Comparison of ENCODE assay signal across 24 cellular contexts in the genomic region with DNA sequence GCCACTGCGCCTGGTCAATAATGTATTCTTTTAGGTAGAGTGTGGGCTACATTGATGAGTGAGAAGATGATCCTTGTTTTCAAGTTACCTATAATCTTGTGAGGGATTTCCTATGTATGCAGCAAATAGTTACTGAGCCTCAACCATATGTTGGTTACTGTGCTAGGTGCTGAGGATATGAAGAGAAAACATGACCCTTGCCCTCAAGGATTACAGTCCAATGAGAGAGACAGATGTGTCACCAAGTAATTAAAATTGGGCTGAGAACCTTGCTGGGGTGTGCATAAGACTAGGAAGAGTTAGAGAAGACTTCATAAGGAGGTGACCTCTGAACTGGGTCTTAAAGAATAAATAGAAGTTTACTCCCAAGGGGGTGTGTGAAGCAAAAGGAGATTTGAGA. TPM values are rescaled to one million over a fixed set of nuclear protein-coding genes. Genes with fewer than 3 reads are reported as not detected.
A peak's percentile ranks its signal among the peaks of the same experiment; 100 is the strongest.
DNase-seq lines count a peak whose midpoint lies in the region; ATAC-seq and TF ChIP-seq lines count a peak whose summit lies in the region.
"Had no signal": no experiment of that assay in that cellular context is flagged by ENCODE, and none has a peak within 500 bp of the region (broad histone marks: within the 10 kb centered on the region; RNA-seq: fewer than 3 reads in every experiment).

No MANE protein-coding gene starts in this region.

- no peaks in the 10 kb centered on the region for H3K9me3 Mint-ChIP-seq in activated naive CD8-positive, alpha-beta T cell (ENCODE audit: low read depth)
- no peaks in the 10 kb centered on the region for H3K9me3 Mint-ChIP-seq in activated naive CD8-positive, alpha-beta T cell treated with anti-CD3 and anti-CD28 coated beads, Interleukin-2, amount 50 U/mL, for 24 hours
- no peaks in the 10 kb centered on the region for H3K9me3 Mint-ChIP-seq in activated T-helper 1 cell treated with anti-CD3 and anti-CD28 coated beads, Interleukin-12 subunit alpha, Interleukin-12 subunit beta, Interleukin-2, Interleukin-4 antibody, amounts not matched to agents 30 ng/mL and 10 ng/mL and 1 ng/mL, durations not matched to agents 14 hours and 24 hours and 36 hours
- no peaks in the 10 kb centered on the region for H3K9me3 Mint-ChIP-seq in CD14-positive monocyte
- H3K9me3 Mint-ChIP-seq: activated CD4-positive, alpha-beta T cell treated with anti-CD3 and anti-CD28 coated beads, Interleukin-2, amount 10 ng/mL, durations not matched to agents 7 days and 5 days; GM23338 had no signal

- no peak overlapping the region for H3K4me3 ChIP-seq in mucosa of descending colon
- H3K4me3 ChIP-seq: GM23338, PC-9, spleen, vagina had no signal

- peak overlapping the region; percentile 46 for H3K27ac Mint-ChIP-seq in activated naive CD8-positive, alpha-beta T cell
- H3K27ac Mint-ChIP-seq in activated naive CD8-positive, alpha-beta T cell treated with anti-CD3 and anti-CD28 coated beads, Interleukin-2, amount 50 U/mL, for 24 hours, result no peak overlapping the region
- H3K27ac Mint-ChIP-seq in activated T-helper 1 cell treated with anti-CD3 and anti-CD28 coated beads, Interleukin-12 subunit alpha, Interleukin-12 subunit beta, Interleukin-2, Interleukin-4 antibody, amounts not matched to agents 30 ng/mL and 10 ng/mL and 1 ng/mL, durations not matched to agents 14 hours and 24 hours and 36 hours, result peak overlapping the region; percentile 7
- H3K27ac Mint-ChIP-seq in CD14-positive monocyte, result peak overlapping the region in 2 of 7 donors; percentile 7 to 48
- H3K27ac Mint-ChIP-seq: activated CD4-positive, alpha-beta T cell treated with anti-CD3 and anti-CD28 coated beads, Interleukin-2, amount 10 ng/mL, durations not matched to agents 7 days and 5 days; GM23338 had no signal

- ATAC-seq in activated naive CD8-positive, alpha-beta T cell treated with anti-CD3 and anti-CD28 coated beads, Interleukin-2, amount 50 U/mL, for 24 hours, result no peak
- peak; percentile 94 for ATAC-seq in mucosa of descending colon
- ATAC-seq: GM23338, left ventricle myocardium superior had no signal

- H3K4me1 Mint-ChIP-seq in activated naive CD8-positive, alpha-beta T cell (ENCODE audit: low read depth), result peaks cover 70% of the 10 kb centered on the region
- peaks cover 58% of the 10 kb centered on the region for H3K4me1 Mint-ChIP-seq in activated naive CD8-positive, alpha-beta T cell treated with anti-CD3 and anti-CD28 coated beads, Interleukin-2, amount 50 U/mL, for 24 hours
- H3K4me1 Mint-ChIP-seq in activated T-helper 1 cell treated with anti-CD3 and anti-CD28 coated beads, Interleukin-12 subunit alpha, Interleukin-12 subunit beta, Interleukin-2, Interleukin-4 antibody, amounts not matched to agents 30 ng/mL and 10 ng/mL and 1 ng/mL, durations not matched to agents 14 hours and 24 hours and 36 hours (ENCODE audit: low read depth), result peaks cover 58% of the 10 kb centered on the region
- peaks cover 46% of the 10 kb centered on the region for H3K4me1 Mint-ChIP-seq in CD14-positive monocyte

- H3K4me1 ChIP-seq in mucosa of descending colon (ENCODE audit: low read depth), result peaks cover 33% of the 10 kb centered on the region

- H3K9me3 ChIP-seq in mucosa of descending colon, result no peaks in the 10 kb centered on the region
- H3K9me3 ChIP-seq: spleen, vagina had no signal

- H3K4me3 Mint-ChIP-seq in activated naive CD8-positive, alpha-beta T cell, result peak overlapping the region; percentile 51
- H3K4me3 Mint-ChIP-seq in activated naive CD8-positive, alpha-beta T cell treated with anti-CD3 and anti-CD28 coated beads, Interleukin-2, amount 50 U/mL, for 24 hours, result no peak overlapping the region
- no peak overlapping the region for H3K4me3 Mint-ChIP-seq in activated T-helper 1 cell treated with anti-CD3 and anti-CD28 coated beads, Interleukin-12 subunit alpha, Interleukin-12 subunit beta, Interleukin-2, Interleukin-4 antibody, amounts not matched to agents 30 ng/mL and 10 ng/mL and 1 ng/mL, durations not matched to agents 14 hours and 24 hours and 36 hours
- no peak overlapping the region for H3K4me3 Mint-ChIP-seq in CD14-positive monocyte
- H3K4me3 Mint-ChIP-seq: activated CD4-positive, alpha-beta T cell treated with anti-CD3 and anti-CD28 coated beads, Interleukin-2, amount 10 ng/mL, durations not matched to agents 7 days and 5 days; GM23338 had no signal

- DNase-seq in activated naive CD8-positive, alpha-beta T cell treated with anti-CD3 and anti-CD28 coated beads, Interleukin-2, amount 50 U/mL, for 24 hours, result no peak
- DNase-seq in activated T-helper 1 cell treated with anti-CD3 and anti-CD28 coated beads, Interleukin-12 subunit alpha, Interleukin-12 subunit beta, Interleukin-2, Interleukin-4 antibody, amounts not matched to agents 30 ng/mL and 10 ng/mL and 1 ng/mL, durations not matched to agents 14 hours and 24 hours and 36 hours (ENCODE audit: low spot score), result no peak
- DNase-seq in mucosa of descending colon (peak in 1 of 3 donors; percentile 35), cerebellar cortex (ENCODE audit: low spot score) (no peak), NOMO-1 treated with DMSO at 0.1 percent for 48 hours (lab: John Stamatoyannopoulos, UW; ENCODE audit: unreplicated experiment) (no peak), NCI-H446 treated with DMSO at 0.1 percent for 48 hours (lab: John Stamatoyannopoulos, UW) (no peak), CD14-positive monocyte (ENCODE audit: low spot score) (no peak)
- DNase-seq: activated CD4-positive, alpha-beta T cell treated with anti-CD3 and anti-CD28 coated beads, Interleukin-2, amount 10 ng/mL, durations not matched to agents 7 days and 5 days; brain microvascular endothelial cell; cortex of kidney; DMS53; left ventricle myocardium superior; NCI-H146; NCI-H2171; NCI-H526; nucleus accumbens; PC-9; stimulated activated CD4-positive, alpha-beta T cell treated with anti-CD3 and anti-CD28 coated beads, Interleukin-4, amount 100 ng/mL, for 4 hours; T-helper 1 cell had no signal

- intact Hi-C loops in activated T-helper 1 cell treated with anti-CD3 and anti-CD28 coated beads, Interleukin-12 subunit alpha, Interleukin-12 subunit beta, Interleukin-2, Interleukin-4 antibody, amounts not matched to agents 30 ng/mL and 10 ng/mL and 1 ng/mL, durations not matched to agents 14 hours and 24 hours and 36 hours (cut with micrococcal nuclease), result no loop called here
- intact Hi-C loops in mucosa of descending colon (cut with DNase I, micrococcal nuclease) (no loop called here), CD14-positive monocyte (cut with micrococcal nuclease) (no loop called here)

- peaks cover 3% of the 10 kb centered on the region for H3K36me3 Mint-ChIP-seq in activated naive CD8-positive, alpha-beta T cell
- H3K36me3 Mint-ChIP-seq in activated naive CD8-positive, alpha-beta T cell treated with anti-CD3 and anti-CD28 coated beads, Interleukin-2, amount 50 U/mL, for 24 hours (ENCODE audit: low read depth), result peaks cover 67% of the 10 kb centered on the region
- peaks cover 51% of the 10 kb centered on the region for H3K36me3 Mint-ChIP-seq in activated T-helper 1 cell treated with anti-CD3 and anti-CD28 coated beads, Interleukin-12 subunit alpha, Interleukin-12 subunit beta, Interleukin-2, Interleukin-4 antibody, amounts not matched to agents 30 ng/mL and 10 ng/mL and 1 ng/mL, durations not matched to agents 14 hours and 24 hours and 36 hours (ENCODE audit: low read depth)
- peaks cover 60 to 65% of the 10 kb centered on the region in 2 donors for H3K36me3 Mint-ChIP-seq in CD14-positive monocyte

- H3K36me3 ChIP-seq in mucosa of descending colon (ENCODE audit: low read depth), result peaks cover 3% of the 10 kb centered on the region

- no peaks in the 10 kb centered on the region for H3K27me3 Mint-ChIP-seq in activated naive CD8-positive, alpha-beta T cell
- no peaks in the 10 kb centered on the region for H3K27me3 Mint-ChIP-seq in activated naive CD8-positive, alpha-beta T cell treated with anti-CD3 and anti-CD28 coated beads, Interleukin-2, amount 50 U/mL, for 24 hours
- H3K27me3 Mint-ChIP-seq in activated T-helper 1 cell treated with anti-CD3 and anti-CD28 coated beads, Interleukin-12 subunit alpha, Interleukin-12 subunit beta, Interleukin-2, Interleukin-4 antibody, amounts not matched to agents 30 ng/mL and 10 ng/mL and 1 ng/mL, durations not matched to agents 14 hours and 24 hours and 36 hours (ENCODE audit: insufficient read depth), result no peaks in the 10 kb centered on the region
- peaks cover 0 to 5% (median 0%) of the 10 kb centered on the region in 3 donors for H3K27me3 Mint-ChIP-seq in CD14-positive monocyte (ENCODE audit: low read depth in 3 of 3)
- H3K27me3 Mint-ChIP-seq: activated CD4-positive, alpha-beta T cell treated with anti-CD3 and anti-CD28 coated beads, Interleukin-2, amount 10 ng/mL, durations not matched to agents 7 days and 5 days had no signal

- TF ChIP-seq CTCF in mucosa of descending colon (IDR thresholded peaks at IDR 0.05), result no peak
- no peak for TF ChIP-seq CTCF in CD14-positive monocyte (IDR thresholded peaks at IDR 0.05)

RNA-seq across cellular contexts. Expression of a gene that starts 7.4 kb away (rescaled TPM):
- 221 and 223 TPM in 2 replicates for total RNA-seq in activated T-helper 1 cell treated with anti-CD3 and anti-CD28 coated beads, Interleukin-12 subunit alpha, Interleukin-12 subunit beta, Interleukin-2, Interleukin-4 antibody, amounts not matched to agents 30 ng/mL and 10 ng/mL and 1 ng/mL, durations not matched to agents 14 hours and 24 hours and 36 hours
- total RNA-seq in mucosa of descending colon, result 100 to 1,000 TPM; 101 to 124 (median 118) TPM
- polyA plus RNA-seq in CD14-positive monocyte, result 10 to 100 TPM; 12.1 to 25.4 TPM

RNA-seq across cellular contexts. Expression of a gene that starts 10.3 kb away (rescaled TPM):
- total RNA-seq in activated T-helper 1 cell treated with anti-CD3 and anti-CD28 coated beads, Interleukin-12 subunit alpha, Interleukin-12 subunit beta, Interleukin-2, Interleukin-4 antibody, amounts not matched to agents 30 ng/mL and 10 ng/mL and 1 ng/mL, durations not matched to agents 14 hours and 24 hours and 36 hours, result not detected in 2 replicates
- total RNA-seq in mucosa of descending colon, result not detected
- not detected for polyA plus RNA-seq in CD14-positive monocyte
- total RNA-seq: activated CD4-positive, alpha-beta T cell treated with anti-CD3 and anti-CD28 coated beads, Interleukin-2, amount 10 ng/mL, durations not matched to agents 7 days and 5 days; GM23338; left ventricle myocardium superior; PC-9; spleen; vagina had no signal
- polyA plus RNA-seq: AG04450 had no signal

RNA-seq across cellular contexts. Expression of a gene that starts 12.2 kb away (rescaled TPM):
- total RNA-seq in activated T-helper 1 cell treated with anti-CD3 and anti-CD28 coated beads, Interleukin-12 subunit alpha, Interleukin-12 subunit beta, Interleukin-2, Interleukin-4 antibody, amounts not matched to agents 30 ng/mL and 10 ng/mL and 1 ng/mL, durations not matched to agents 14 hours and 24 hours and 36 hours, result 15.1 and 16.0 TPM in 2 replicates
- 10 to 100 TPM; 16.6 to 93.9 (median 18.5) TPM for total RNA-seq in mucosa of descending colon
- 1 to 10 TPM; 3.4 to 4.4 TPM for polyA plus RNA-seq in CD14-positive monocyte

RNA-seq across cellular contexts. Expression of a gene that starts 46.7 kb away (rescaled TPM):
- total RNA-seq in activated T-helper 1 cell treated with anti-CD3 and anti-CD28 coated beads, Interleukin-12 subunit alpha, Interleukin-12 subunit beta, Interleukin-2, Interleukin-4 antibody, amounts not matched to agents 30 ng/mL and 10 ng/mL and 1 ng/mL, durations not matched to agents 14 hours and 24 hours and 36 hours, result 6.6 and 7.0 TPM in 2 replicates
- 1 to 10 TPM; 6.0 to 8.3 (median 7.7) TPM for total RNA-seq in mucosa of descending colon
- polyA plus RNA-seq in CD14-positive monocyte, result 10 to 100 TPM; 14.7 to 15.7 TPM

RNA-seq across cellular contexts. Expression of a gene that starts 52.3 kb away (rescaled TPM):
- total RNA-seq in activated T-helper 1 cell treated with anti-CD3 and anti-CD28 coated beads, Interleukin-12 subunit alpha, Interleukin-12 subunit beta, Interleukin-2, Interleukin-4 antibody, amounts not matched to agents 30 ng/mL and 10 ng/mL and 1 ng/mL, durations not matched to agents 14 hours and 24 hours and 36 hours, result 5.3 and 6.4 TPM in 2 replicates
- 1 to 10 TPM; 1.4 to 3.0 (median 2.2) TPM for total RNA-seq in mucosa of descending colon
- polyA plus RNA-seq in CD14-positive monocyte, result not detected
